ENCODE assay signal across 13 cellular contexts in the genomic region with DNA sequence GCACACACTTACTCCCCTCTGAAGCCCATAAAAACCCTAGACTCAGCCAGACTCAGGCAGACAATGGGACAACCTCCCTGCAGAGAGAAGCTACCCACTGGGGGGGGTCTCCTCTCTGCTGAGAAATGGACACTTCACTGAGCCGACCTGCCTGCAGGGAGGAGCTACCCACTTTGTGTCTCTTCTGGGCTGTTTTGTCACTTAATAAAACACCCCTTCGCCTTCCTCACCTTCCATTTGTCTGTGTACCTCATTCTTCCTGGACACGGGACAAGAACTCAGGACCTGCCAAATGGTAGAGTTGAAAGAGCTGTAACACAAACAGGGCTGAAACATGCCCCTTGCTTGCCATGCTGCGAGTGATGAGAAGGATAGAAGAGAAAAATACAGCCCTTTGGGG.
DNase-seq lines count a peak whose midpoint lies in the region; ATAC-seq and TF ChIP-seq lines count a peak whose summit lies in the region.
"Had no signal": no experiment of that assay in that cellular context is flagged by ENCODE, and none has a peak within 500 bp of the region (broad histone marks: within the 10 kb centered on the region; RNA-seq: fewer than 3 reads in every experiment).

No MANE protein-coding gene starts in this region.

- H3K27me3 ChIP-seq in HUES64 (ENCODE audit: insufficient read depth, low read length), result no peaks in the 10 kb centered on the region
- H3K27me3 ChIP-seq: BE2C had no signal

- in situ Hi-C loops in Caki2 (cut with HindIII; ENCODE audit: low pct_unique_long_range_greater_than_20kb, low sequenced_read_pairs), result no loop called here

- no peaks in the 10 kb centered on the region for H4K20me1 ChIP-seq in OCI-LY7 (ENCODE audit: insufficient read depth, low read length)

- DNase-seq in Caki2 (ENCODE audit: low read depth) (peak; percentile 9), OCI-LY7 (ENCODE audit: low spot score) (peak; percentile 12), NCI-H1436 (lab: John Stamatoyannopoulos, UW) (no peak), T-helper 9 cell (no peak)
- DNase-seq: ACHN; BE2C; Calu3; CD4-positive, alpha-beta memory T cell; HCEC 1CT; HFFc6; KG1 had no signal

- POLR2A ChIA-PET in OCI-LY7 (lab: Charles Lee), result no interaction called here

- 71% methylated on average over 4 of the region's 4 CpGs for WGBS in HUES64

- H3K9me2 ChIP-seq in OCI-LY7 (ENCODE audit: insufficient read depth, low read length), result no peaks in the 10 kb centered on the region

- ATAC-seq in HG02571 (IDR thresholded peaks at IDR 0.05; ENCODE audit: unreplicated experiment), result no peak

- H3K79me2 ChIP-seq in OCI-LY7 (ENCODE audit: insufficient read depth, low read depth, low read length), result no peaks in the 10 kb centered on the region

- no peak overlapping the region for H3K27ac ChIP-seq in HUES64 (ENCODE audit: low read depth, low read length)
- H3K27ac ChIP-seq in OCI-LY7 (ENCODE audit: low read depth, low read length, poor library complexity, severe bottlenecking), result no peak overlapping the region

- H3K9me3 ChIP-seq in HUES64 (ENCODE audit: insufficient read depth, low read depth, low read length) (peaks cover 55% of the 10 kb centered on the region), OCI-LY7 (ENCODE audit: low read length) (0 out of 2 replicates have a peak, but pooled peaks cover 3% of the 10 kb centered on the region)
- H3K9me3 ChIP-seq: BE2C had no signal

- H2AFZ ChIP-seq in OCI-LY7 (ENCODE audit: low read length), result no peak overlapping the region

- BruUV-seq in OCI-LY7 (replicated peaks; lab: Mats Ljungman, UMichigan), result no TSS peak

- H3K9ac ChIP-seq in HUES64 (ENCODE audit: low read depth, low read length), result no peak overlapping the region

- H3K4me1 ChIP-seq in HUES64 (ENCODE audit: insufficient read depth, low read length), result no peaks in the 10 kb centered on the region
- no peaks in the 10 kb centered on the region for H3K4me1 ChIP-seq in OCI-LY7 (ENCODE audit: insufficient read depth, low read length, poor library complexity, severe bottlenecking)
- H3K4me1 ChIP-seq: BE2C had no signal

- no peak overlapping the region for H3K4me2 ChIP-seq in OCI-LY7 (ENCODE audit: low read length)

- H3K36me3 ChIP-seq in HUES64 (ENCODE audit: insufficient read depth, low read length), result no peaks in the 10 kb centered on the region
- H3K36me3 ChIP-seq in OCI-LY7 (ENCODE audit: insufficient read depth, low read length), result no peaks in the 10 kb centered on the region
- H3K36me3 ChIP-seq: BE2C had no signal

- H3K4me3 ChIP-seq in HUES64 (ENCODE audit: low read length), result peak overlapping the region; percentile 16; the same call in 1 of the 2 replicates
- no peak overlapping the region for H3K4me3 ChIP-seq in OCI-LY7 (ENCODE audit: low read depth, low read length, poor library complexity, severe bottlenecking)

- TF ChIP-seq CTCF in OCI-LY7 (conservative IDR thresholded peaks at IDR 0.05; ENCODE audit: low read length), result no peak

- intact Hi-C loops in OCI-LY7 (cut with micrococcal nuclease; ENCODE audit: unreplicated experiment), result no loop called here

- CTCF ChIA-PET in OCI-LY7 (lab: Charles Lee; ENCODE audit: unreplicated experiment), result no interaction called here

Comparison
In these comparisons a context has a peak if more than half of its experiments do, and no peak if none do; other contexts are left out.
1. DNase-seq: peak in Caki2 (single experiment) and OCI-LY7 (single experiment); none in NCI-H1436 (single experiment) and T-helper 9 cell (single experiment).